In genomic region chr13:75867718-75868117, GRCh38 we compare ENCODE assay signal across 1 cellular context.
TF ChIP-seq lines count a peak whose summit lies in the region.

No MANE protein-coding gene starts in this region.

TF ChIP-seq in HepG2, 621 proteins besides CTCF, POLR2A, EP300 and RAD21 (continued from another document):
- no peak for TF ChIP-seq ATF6 (CRISPR knock-in tag; conservative IDR thresholded peaks at IDR 0.05)
- TF ChIP-seq ZNF776 (CRISPR knock-in tag; IDR thresholded peaks at IDR 0.05), result no peak
- TF ChIP-seq ZNF407 (CRISPR knock-in tag; IDR thresholded peaks at IDR 0.05; ENCODE audit: not compliant biosample characterization), result no peak
- TF ChIP-seq REXO4 (CRISPR knock-in tag; IDR thresholded peaks at IDR 0.05; ENCODE audit: borderline replicate concordance), result no peak
- TF ChIP-seq MAFK (conservative IDR thresholded peaks at IDR 0.05 in 1 of 2, IDR thresholded peaks at IDR 0.05 in 1 of 2; ENCODE audit: low read length in 2 of 2), result peak; percentile 42 to 65; a peak in 3 of 4 replicates
- TF ChIP-seq TBL1XR1 (IDR thresholded peaks at IDR 0.05; ENCODE audit: borderline replicate concordance, low read length, partially characterized antibody), result no peak
- no peak for TF ChIP-seq HMG20A (CRISPR knock-in tag; IDR thresholded peaks at IDR 0.05; ENCODE audit: borderline replicate concordance)
